Comparison of ENCODE assay signal across 8 cellular contexts in genomic region chr20:46021361-46022359, GRCh38. TPM values are rescaled to one million over a fixed set of nuclear protein-coding genes. Genes with fewer than 3 reads are reported as not detected.
DNase-seq lines count a peak whose midpoint lies in the region; ATAC-seq and TF ChIP-seq lines count a peak whose summit lies in the region.

No MANE protein-coding gene starts in this region.

- H3K36me3 Mint-ChIP-seq in dendritic cell treated with granulocyte-macrophage colony-stimulating factor and Interleukin-4, amounts not matched to agents 40 ng/mL and 50 ng/mL, for 4 days (ENCODE audit: low read depth), result no peaks in the 10 kb centered on the region

- H3K27ac Mint-ChIP-seq in dendritic cell treated with granulocyte-macrophage colony-stimulating factor and Interleukin-4, amounts not matched to agents 40 ng/mL and 50 ng/mL, for 4 days, result peak overlapping the region; percentile 53

- 8 to 10% methylated on average over 47 to 53 of the region's 71 CpGs for WGBS in mesodermal cell (ENCODE audit: insufficient coverage in 2 of 2), 2 experiments
- 15% methylated on average over 33 of the region's 71 CpGs for WGBS in upper lobe of left lung, 2 donors

- intact Hi-C loops in dendritic cell treated with granulocyte-macrophage colony-stimulating factor and Interleukin-4, amounts not matched to agents 40 ng/mL and 50 ng/mL, for 4 days (cut with micrococcal nuclease), result loop anchor here (2.0 to 10.0 kb wide), 2 partner anchors 67 to 93 kb away; partner anchors contain the start of genes CD40 and NCOA5

- DNase-seq in activated CD4-positive, alpha-beta T cell treated with anti-CD3 and anti-CD28 coated beads for 48 hours, result peak; percentile 76
- DNase-seq in activated CD4-positive, alpha-beta T cell treated with anti-CD3 and anti-CD28 coated beads, Interleukin-2, amount 50 U/mL, for 4 hours, result no peak
- DNase-seq in NCI-H187 (lab: John Stamatoyannopoulos, UW) (peak; percentile 58 to 83), UCSD-AML1 (lab: John Stamatoyannopoulos, UW; ENCODE audit: unreplicated experiment) (peak; percentile 95), upper lobe of left lung (peak in 1 of 2 donors; percentile 88), RKO (ENCODE audit: low spot score) (no peak)

- H3K36me3 ChIP-seq in mesodermal cell (ENCODE audit: control insufficient read depth, insufficient read depth, low read length) (no peaks in the 10 kb centered on the region), upper lobe of left lung (no peaks in the 10 kb centered on the region)

- H3K4me1 Mint-ChIP-seq in dendritic cell treated with granulocyte-macrophage colony-stimulating factor and Interleukin-4, amounts not matched to agents 40 ng/mL and 50 ng/mL, for 4 days (ENCODE audit: low read depth), result peaks cover 57% of the 10 kb centered on the region

- H3K4me1 ChIP-seq in mesodermal cell (ENCODE audit: control insufficient read depth, insufficient read depth, low read length, poor library complexity, severe bottlenecking), result peaks cover 4% of the 10 kb centered on the region
- H3K4me1 ChIP-seq in upper lobe of left lung, result peaks cover 15 to 28% (median 21%) of the 10 kb centered on the region in 4 donors

- H3K4me3 ChIP-seq in mesodermal cell (ENCODE audit: extremely low read depth, insufficient read depth, low read length, poor library complexity, severe bottlenecking) (peak overlapping the region; percentile 64), upper lobe of left lung (peak overlapping the region; percentile 25 to 64 (median 50))

- peak; percentile 39 to 58 for ATAC-seq in upper lobe of left lung (ENCODE audit: low FRiP score in 2 of 2)

- H3K27ac ChIP-seq in mesodermal cell (ENCODE audit: low read depth, low read length, severe bottlenecking), result peak overlapping the region; percentile 45
- H3K27ac ChIP-seq in upper lobe of left lung, result peak overlapping the region in 3 of 4 donors; percentile 25 to 64 (median 43)

- H3K27me3 Mint-ChIP-seq in dendritic cell treated with granulocyte-macrophage colony-stimulating factor and Interleukin-4, amounts not matched to agents 40 ng/mL and 50 ng/mL, for 4 days, result peaks cover 66% of the 10 kb centered on the region

- TF ChIP-seq CTCF in upper lobe of left lung (IDR thresholded peaks at IDR 0.05), result no peak

- H3K9me3 ChIP-seq in mesodermal cell (ENCODE audit: control insufficient read depth, low read length) (no peaks in the 10 kb centered on the region), upper lobe of left lung (no peaks in the 10 kb centered on the region)

- no peak for TF ChIP-seq POLR2A in upper lobe of left lung (IDR thresholded peaks at IDR 0.05)

- no peak for TF ChIP-seq EP300 in upper lobe of left lung (IDR thresholded peaks at IDR 0.05)

- peak overlapping the region; percentile 83 for H3K4me3 Mint-ChIP-seq in dendritic cell treated with granulocyte-macrophage colony-stimulating factor and Interleukin-4, amounts not matched to agents 40 ng/mL and 50 ng/mL, for 4 days

- H3K27me3 ChIP-seq in upper lobe of left lung, result peaks cover 0 to 16% (median 7%) of the 10 kb centered on the region in 4 donors

- no peaks in the 10 kb centered on the region for H3K9me3 Mint-ChIP-seq in dendritic cell treated with granulocyte-macrophage colony-stimulating factor and Interleukin-4, amounts not matched to agents 40 ng/mL and 50 ng/mL, for 4 days

RNA-seq across cellular contexts. Expression of gene SLC12A5, which starts 7.4 kb away (rescaled TPM):
- polyA plus RNA-seq in mesodermal cell (2013, experiment 1 of 2), result 15.1 TPM
- polyA plus RNA-seq in mesodermal cell (2013, experiment 2 of 2), result 9.7 TPM
- total RNA-seq in upper lobe of left lung, result 1 to 10 TPM in 1 of 6 donors, under 1 TPM in 1, not detected in 4; 0.69 to 1.3 TPM

RNA-seq across cellular contexts. Expression of gene MMP9, which starts 13.0 kb away (rescaled TPM):
- 12.8 TPM for polyA plus RNA-seq in mesodermal cell (2013, experiment 1 of 2)
- 9.0 TPM for polyA plus RNA-seq in mesodermal cell (2013, experiment 2 of 2)
- 10 to 100 TPM in 4 of 6 donors, 1 to 10 TPM in 2; 4.2 to 20.8 (median 14.2) TPM for total RNA-seq in upper lobe of left lung

RNA-seq across cellular contexts. Expression of gene ZNF335, which starts 49.7 kb away (rescaled TPM):
- polyA plus RNA-seq in mesodermal cell (2013, experiment 1 of 2), result 15.3 TPM
- 11.1 TPM for polyA plus RNA-seq in mesodermal cell (2013, experiment 2 of 2)
- 10 to 100 TPM; 17.4 to 41.9 (median 23.0) TPM for total RNA-seq in upper lobe of left lung

Comparison
In these comparisons a context has a peak if more than half of its experiments do, and no peak if none do; other contexts are left out.
1. DNase-seq: peak in activated CD4-positive, alpha-beta T cell treated with anti-CD3 and anti-CD28 coated beads for 48 hours (single experiment), NCI-H187 (2 of 2) and UCSD-AML1 (single experiment); none in activated CD4-positive, alpha-beta T cell treated with anti-CD3 and anti-CD28 coated beads, Interleukin-2, amount 50 U/mL, for 4 hours (0 of 2) and RKO (single experiment).